In genomic region chr9:79287152-79287766, GRCh38 we compare ENCODE assay signal across 26 cellular contexts.
"Had no signal": no experiment of that assay in that cellular context is flagged by ENCODE, and none has a peak within 500 bp of the region (broad histone marks: within the 10 kb centered on the region; RNA-seq: fewer than 3 reads in every experiment).

No MANE protein-coding gene starts in this region.

- H3K36me3 Mint-ChIP-seq: activated CD4-positive, alpha-beta memory T cell treated with anti-CD3 and anti-CD28 coated beads for 36 hours; immature natural killer cell; type B pancreatic cell had no signal

- H3K27ac Mint-ChIP-seq: activated CD4-positive, alpha-beta memory T cell treated with anti-CD3 and anti-CD28 coated beads for 36 hours; activated CD4-positive, alpha-beta T cell treated with anti-CD3 and anti-CD28 coated beads, Interleukin-2, amount 10 ng/mL, durations not matched to agents 24 days and 14 days; activated T-helper 17 cell treated with anti-CD3 and anti-CD28 coated beads, Interleukin-2, amount 50 U/mL, for 72 hours; immature natural killer cell; T-helper 1 cell treated with Interleukin-12 subunit alpha and Interleukin-12 subunit beta and Interleukin-4 antibody, amounts not matched to agents 30 μg/mL and 1 μg/mL, for 36 hours; type B pancreatic cell had no signal

- DNase-seq: activated CD4-positive, alpha-beta memory T cell treated with anti-CD3 and anti-CD28 coated beads for 36 hours; activated CD4-positive, alpha-beta T cell treated with anti-CD3 and anti-CD28 coated beads, Interleukin-2, amount 10 ng/mL, durations not matched to agents 24 days and 14 days; activated CD4-positive, CD25-positive, alpha-beta regulatory T cell treated with anti-CD3 and anti-CD28 coated beads, Interleukin-2, amount 50 U/mL, for 72 hours; activated CD8-positive, alpha-beta memory T cell treated with anti-CD3 and anti-CD28 coated beads, Interleukin-2, amount 50 U/mL, for 4 hours; activated gamma-delta T cell treated with Interleukin-2 at 50 U/mL for 16 hours; activated naive CD4-positive, alpha-beta T cell treated with anti-CD3 and anti-CD28 coated beads, Interleukin-2, amount 50 U/mL, for 16 hours; activated T-cell treated with anti-CD3 and anti-CD28 coated beads, Interleukin-2, amount 50 U/mL, for 1 hour; amniotic stem cell; central memory CD4-positive, alpha-beta T cell; head of caudate nucleus; hypothalamus; immature natural killer cell; kidney; mesenchymal stem cell; naive thymus-derived CD8-positive, alpha-beta T cell; pancreas; right cardiac atrium; spleen; stimulated activated naive CD4-positive, alpha-beta T cell treated with Interleukin-2 at 50 U/mL for 16 hours; T-helper 9 cell; WERI-Rb-1 had no signal

- H3K27me3 Mint-ChIP-seq: activated CD4-positive, alpha-beta memory T cell treated with anti-CD3 and anti-CD28 coated beads for 36 hours; activated CD4-positive, alpha-beta T cell treated with anti-CD3 and anti-CD28 coated beads, Interleukin-2, amount 10 ng/mL, durations not matched to agents 24 days and 14 days; activated T-helper 17 cell treated with anti-CD3 and anti-CD28 coated beads, Interleukin-2, amount 50 U/mL, for 72 hours; naive thymus-derived CD8-positive, alpha-beta T cell had no signal

- H3K4me1 Mint-ChIP-seq: activated CD4-positive, alpha-beta T cell treated with anti-CD3 and anti-CD28 coated beads, Interleukin-2, amount 10 ng/mL, durations not matched to agents 24 days and 14 days; activated T-helper 17 cell treated with anti-CD3 and anti-CD28 coated beads, Interleukin-2, amount 50 U/mL, for 72 hours; immature natural killer cell; naive thymus-derived CD8-positive, alpha-beta T cell had no signal

- ATAC-seq: activated T-helper 17 cell treated with anti-CD3 and anti-CD28 coated beads, Interleukin-2, amount 50 U/mL, for 72 hours; esophagus mucosa; left lobe of liver; naive thymus-derived CD8-positive, alpha-beta T cell; pancreas; right cardiac atrium had no signal

- H3K4me3 Mint-ChIP-seq: activated CD4-positive, alpha-beta memory T cell treated with anti-CD3 and anti-CD28 coated beads for 36 hours; activated CD4-positive, alpha-beta T cell treated with anti-CD3 and anti-CD28 coated beads, Interleukin-2, amount 10 ng/mL, durations not matched to agents 24 days and 14 days; activated T-helper 17 cell treated with anti-CD3 and anti-CD28 coated beads, Interleukin-2, amount 50 U/mL, for 72 hours; immature natural killer cell; naive thymus-derived CD8-positive, alpha-beta T cell; T-helper 1 cell treated with Interleukin-12 subunit alpha and Interleukin-12 subunit beta and Interleukin-4 antibody, amounts not matched to agents 30 μg/mL and 1 μg/mL, for 36 hours; type B pancreatic cell had no signal

- H3K9me3 Mint-ChIP-seq: activated CD4-positive, alpha-beta memory T cell treated with anti-CD3 and anti-CD28 coated beads for 36 hours; activated CD4-positive, alpha-beta T cell treated with anti-CD3 and anti-CD28 coated beads, Interleukin-2, amount 10 ng/mL, durations not matched to agents 24 days and 14 days; activated T-helper 17 cell treated with anti-CD3 and anti-CD28 coated beads, Interleukin-2, amount 50 U/mL, for 72 hours; immature natural killer cell; T-helper 1 cell treated with Interleukin-12 subunit alpha and Interleukin-12 subunit beta and Interleukin-4 antibody, amounts not matched to agents 30 μg/mL and 1 μg/mL, for 36 hours; type B pancreatic cell had no signal
